ENCODE assay signal across 8 cellular contexts in genomic region chr3:85567074-85567676, GRCh38.
DNase-seq lines count a peak whose midpoint lies in the region; ATAC-seq, FAIRE-seq and TF ChIP-seq lines count a peak whose summit lies in the region.

No MANE protein-coding gene starts in this region.

- H3K27me3 ChIP-seq in heart left ventricle (no peaks in the 10 kb centered on the region), endothelial cell of umbilical vein (ENCODE audit: control insufficient read depth in 2 of 2, insufficient read depth in 2 of 2, low read length in 2 of 2) (no peaks in the 10 kb centered on the region), neural cell (ENCODE audit: insufficient read depth, low read depth, low read length) (no peaks in the 10 kb centered on the region), suprapubic skin (no peaks in the 10 kb centered on the region)

- H4K20me1 ChIP-seq in endothelial cell of umbilical vein (replicated peaks; ENCODE audit: control insufficient read depth, extremely low read depth, insufficient read depth, low read length) (no peaks in the 10 kb centered on the region), neural cell (ENCODE audit: insufficient read depth) (no peaks in the 10 kb centered on the region)

- intact Hi-C loops in heart left ventricle (cut with DNase I) (loop anchor here in 2 of 10 donors (1.0 to 5.0 kb wide), 2 partner anchors 9 to 265 kb away; no protein-coding TSS in a partner anchor), cardiac septum (cut with DNase I) (no loop called here), endothelial cell of umbilical vein (cut with micrococcal nuclease) (no loop called here)

- H3K9me3 ChIP-seq in heart left ventricle (no peaks in the 10 kb centered on the region), endothelial cell of umbilical vein (replicated peaks; ENCODE audit: control insufficient read depth, insufficient read depth, low read length) (no peaks in the 10 kb centered on the region), neural cell (ENCODE audit: low read length) (no peaks in the 10 kb centered on the region), suprapubic skin (no peaks in the 10 kb centered on the region)

- H3K4me1 ChIP-seq in heart left ventricle (no peaks in the 10 kb centered on the region), endothelial cell of umbilical vein (ENCODE audit: control insufficient read depth, extremely low read depth, insufficient read depth, low read length) (no peaks in the 10 kb centered on the region), suprapubic skin (no peaks in the 10 kb centered on the region)

- no peak for FAIRE-seq in endothelial cell of umbilical vein (lab: Jason Lieb, UNC)

- H2AFZ ChIP-seq in endothelial cell of umbilical vein (ENCODE audit: low read depth, low read length) (no peak overlapping the region), neural cell (ENCODE audit: low read depth, low read length) (no peak overlapping the region)

- TF ChIP-seq CTCF in heart left ventricle (IDR thresholded peaks at IDR 0.05) (peak; percentile 33 to 68 (median 58)), endothelial cell of umbilical vein (IDR thresholded peaks at IDR 0.05; ENCODE audit: extremely low read depth in 1 of 2, insufficient read depth in 1 of 2, low read depth in 1 of 2, low read length in 2 of 2) (peak; percentile 41 to 54), neural cell (IDR thresholded peaks at IDR 0.05; ENCODE audit: poor library complexity, severe bottlenecking) (peak; percentile 43), suprapubic skin (IDR thresholded peaks at IDR 0.05) (peak in 1 of 2 donors; percentile 19)

- H3K9me1 ChIP-seq in endothelial cell of umbilical vein (replicated peaks; ENCODE audit: control insufficient read depth, extremely low read depth, insufficient read depth, low read length) = no peaks in the 10 kb centered on the region

- H3K27ac ChIP-seq in heart left ventricle = no peak overlapping the region
- H3K27ac ChIP-seq in endothelial cell of umbilical vein (ENCODE audit: insufficient read depth, low read depth, low read length) = no peak overlapping the region
- H3K27ac ChIP-seq in neural cell (ENCODE audit: low read length) = no peak overlapping the region
- H3K27ac ChIP-seq in suprapubic skin = no peak overlapping the region

- TF ChIP-seq RAD21 in neural cell (conservative IDR thresholded peaks at IDR 0.05) = peak; percentile 25

- CTCF ChIA-PET in endothelial cell of umbilical vein (lab: Charles Lee) = no interaction called here

- dilution Hi-C loops in endothelial cell of umbilical vein (cut with MboI; ENCODE audit: extremely low pct_ligation_motif_present, low sequenced_read_pairs) = no loop called here

- H3K36me3 ChIP-seq in heart left ventricle = no peaks in the 10 kb centered on the region
- H3K36me3 ChIP-seq in endothelial cell of umbilical vein (ENCODE audit: control insufficient read depth in 2 of 2, extremely low read depth in 1 of 2, insufficient read depth in 2 of 2, low read length in 2 of 2) = no peaks in the 10 kb centered on the region
- no peaks in the 10 kb centered on the region for H3K36me3 ChIP-seq in neural cell (ENCODE audit: insufficient read depth, low read length)
- H3K36me3 ChIP-seq in suprapubic skin = no peaks in the 10 kb centered on the region

- H3K9me2 ChIP-seq in neural cell (ENCODE audit: insufficient read depth, low read length) = no peaks in the 10 kb centered on the region

- TF ChIP-seq POLR2A in heart left ventricle (IDR thresholded peaks at IDR 0.05) (no peak), endothelial cell of umbilical vein (IDR thresholded peaks at IDR 0.05; ENCODE audit: low read depth, low read length) (no peak), suprapubic skin (IDR thresholded peaks at IDR 0.05) (no peak)

- TF ChIP-seq EP300 in neural cell (conservative IDR thresholded peaks at IDR 0.05; ENCODE audit: poor library complexity, severe bottlenecking) (no peak), suprapubic skin (IDR thresholded peaks at IDR 0.05) (no peak)

- WGBS in heart left ventricle, 4 donors = 2 to 8% (median 3%) methylated on average over 5 of the region's 5 CpGs
- 9% methylated on average over 5 of the region's 5 CpGs for WGBS in suprapubic skin

- ATAC-seq in heart left ventricle (no peak), HG02981 (IDR thresholded peaks at IDR 0.05; ENCODE audit: unreplicated experiment) (peak; percentile 76), GM19452 (IDR thresholded peaks at IDR 0.05; ENCODE audit: unreplicated experiment) (no peak)

- H3F3A ChIP-seq in neural cell (ENCODE audit: insufficient read depth, low read length, poor library complexity, severe bottlenecking) = no peaks in the 10 kb centered on the region

- H3K4me3 ChIP-seq in heart left ventricle (no peak overlapping the region), endothelial cell of umbilical vein (replicated peaks in 1 of 3; ENCODE audit: insufficient read depth in 1 of 3, low read depth in 1 of 3, low read length in 3 of 3) (no peak overlapping the region), neural cell (ENCODE audit: low read length) (no peak overlapping the region), suprapubic skin (no peak overlapping the region)

- POLR2A ChIA-PET in endothelial cell of umbilical vein (lab: Charles Lee) = no interaction called here

- no peak overlapping the region for H3K9ac ChIP-seq in endothelial cell of umbilical vein (replicated peaks; ENCODE audit: extremely low read depth, insufficient read depth, low read length)
- no peak overlapping the region for H3K9ac ChIP-seq in neural cell (ENCODE audit: low read length)

- no TSS peak for BruUV-seq in endothelial cell of umbilical vein (replicated peaks; lab: Mats Ljungman, UMichigan)

- H3K79me2 ChIP-seq in endothelial cell of umbilical vein (ENCODE audit: control insufficient read depth, insufficient read depth, low read length) (no peaks in the 10 kb centered on the region), neural cell (replicated peaks; ENCODE audit: insufficient read depth, low read length) (no peaks in the 10 kb centered on the region)

- DNase-seq in heart left ventricle = peak in 3 of 5 donors; percentile 8 to 52 (median 35)
- DNase-seq in cardiac septum (ENCODE audit: low spot score) = no peak
- DNase-seq in OCI-M1 (lab: John Stamatoyannopoulos, UW) = peak; percentile 70
- peak; percentile 29 for DNase-seq in endothelial cell of umbilical vein (ENCODE audit: low read depth, low spot score)
- DNase-seq in suprapubic skin (ENCODE audit: low spot score in 2 of 2) = no peak

- H3K4me2 ChIP-seq in endothelial cell of umbilical vein (ENCODE audit: insufficient read depth, low read length) = no peak overlapping the region
- no peak overlapping the region for H3K4me2 ChIP-seq in neural cell (ENCODE audit: low read length)

TF ChIP-seq in endothelial cell of umbilical vein, 7 proteins besides CTCF, POLR2A, EP300 and RAD21:
- TF ChIP-seq MYC (IDR thresholded peaks at IDR 0.05; ENCODE audit: low read depth, low read length) (no peak), FOS (IDR thresholded peaks at IDR 0.05; ENCODE audit: borderline replicate concordance, insufficient read depth, low read length) (no peak), GATA2 (IDR thresholded peaks at IDR 0.05; ENCODE audit: insufficient read depth, insufficient read length, low read depth, low read length) (no peak), EZH2 (IDR thresholded peaks at IDR 0.05; ENCODE audit: borderline replicate concordance, low read depth, low read length, severe bottlenecking) (no peak), MAX (IDR thresholded peaks at IDR 0.05; ENCODE audit: insufficient read depth, insufficient read length) (no peak), POLR2AphosphoS5 (IDR thresholded peaks at IDR 0.05; ENCODE audit: insufficient read depth, low read depth, low read length) (no peak), JUN (IDR thresholded peaks at IDR 0.05; ENCODE audit: borderline replicate concordance, insufficient read depth, insufficient read length, low read depth) (no peak)

TF ChIP-seq in neural cell, 6 proteins besides CTCF, POLR2A, EP300 and RAD21:
- TF ChIP-seq SMC3 (conservative IDR thresholded peaks at IDR 0.05; ENCODE audit: poor library complexity) = no peak
- no peak for TF ChIP-seq MXI1 (conservative IDR thresholded peaks at IDR 0.05; ENCODE audit: poor library complexity, severe bottlenecking)
- no peak for TF ChIP-seq EZH2 (IDR thresholded peaks at IDR 0.05; ENCODE audit: borderline replicate concordance, insufficient read depth, low read length, poor library complexity, severe bottlenecking)
- no peak for TF ChIP-seq POLR2AphosphoS5 (IDR thresholded peaks at IDR 0.05)
- TF ChIP-seq TAF1 (IDR thresholded peaks at IDR 0.05; ENCODE audit: low read depth) = no peak
- TF ChIP-seq, protein P1, sequence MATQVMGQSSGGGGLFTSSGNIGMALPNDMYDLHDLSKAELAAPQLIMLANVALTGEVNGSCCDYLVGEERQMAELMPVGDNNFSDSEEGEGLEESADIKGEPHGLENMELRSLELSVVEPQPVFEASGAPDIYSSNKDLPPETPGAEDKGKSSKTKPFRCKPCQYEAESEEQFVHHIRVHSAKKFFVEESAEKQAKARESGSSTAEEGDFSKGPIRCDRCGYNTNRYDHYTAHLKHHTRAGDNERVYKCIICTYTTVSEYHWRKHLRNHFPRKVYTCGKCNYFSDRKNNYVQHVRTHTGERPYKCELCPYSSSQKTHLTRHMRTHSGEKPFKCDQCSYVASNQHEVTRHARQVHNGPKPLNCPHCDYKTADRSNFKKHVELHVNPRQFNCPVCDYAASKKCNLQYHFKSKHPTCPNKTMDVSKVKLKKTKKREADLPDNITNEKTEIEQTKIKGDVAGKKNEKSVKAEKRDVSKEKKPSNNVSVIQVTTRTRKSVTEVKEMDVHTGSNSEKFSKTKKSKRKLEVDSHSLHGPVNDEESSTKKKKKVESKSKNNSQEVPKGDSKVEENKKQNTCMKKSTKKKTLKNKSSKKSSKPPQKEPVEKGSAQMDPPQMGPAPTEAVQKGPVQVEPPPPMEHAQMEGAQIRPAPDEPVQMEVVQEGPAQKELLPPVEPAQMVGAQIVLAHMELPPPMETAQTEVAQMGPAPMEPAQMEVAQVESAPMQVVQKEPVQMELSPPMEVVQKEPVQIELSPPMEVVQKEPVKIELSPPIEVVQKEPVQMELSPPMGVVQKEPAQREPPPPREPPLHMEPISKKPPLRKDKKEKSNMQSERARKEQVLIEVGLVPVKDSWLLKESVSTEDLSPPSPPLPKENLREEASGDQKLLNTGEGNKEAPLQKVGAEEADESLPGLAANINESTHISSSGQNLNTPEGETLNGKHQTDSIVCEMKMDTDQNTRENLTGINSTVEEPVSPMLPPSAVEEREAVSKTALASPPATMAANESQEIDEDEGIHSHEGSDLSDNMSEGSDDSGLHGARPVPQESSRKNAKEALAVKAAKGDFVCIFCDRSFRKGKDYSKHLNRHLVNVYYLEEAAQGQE (IDR thresholded peaks at IDR 0.05; ENCODE audit: borderline replicate concordance) = no peak

Comparison
In these comparisons a context has a peak if more than half of its experiments do, and no peak if none do; other contexts are left out.
1. DNase-seq: peak in heart left ventricle (3 of 5), OCI-M1 (single experiment) and endothelial cell of umbilical vein (single experiment); none in cardiac septum (single experiment) and suprapubic skin (0 of 2).